In genomic region chr12:10213168-10214130, GRCh38 we compare ENCODE assay signal across 1 cellular context.
TF ChIP-seq lines count a peak whose summit lies in the region.

No MANE protein-coding gene starts in this region.

TF ChIP-seq in K562, 482 proteins besides CTCF, POLR2A, EP300 and RAD21 (continued from another document):
- TF ChIP-seq MGA (IDR thresholded peaks at IDR 0.05) (0 out of 2 replicates have a peak, but pooled peaks have one; percentile 25), XRCC4 (IDR thresholded peaks at IDR 0.05; ENCODE audit: extremely low read depth, insufficient read depth, insufficient read length) (no peak), TBL1XR1 (IDR thresholded peaks at IDR 0.05; ENCODE audit: low read length in 2 of 2) (0 out of 4 replicates have a peak, but pooled peaks of 1 of the 2 experiments have one; percentile 8), CBX3 (IDR thresholded peaks at IDR 0.05; ENCODE audit: borderline replicate concordance in 1 of 2, low read length in 2 of 2) (peak in 1 of 2 experiments; percentile 40; a peak in 1 of 3 replicates), RCOR1 (IDR thresholded peaks at IDR 0.05; ENCODE audit: borderline replicate concordance in 1 of 2, low read depth in 2 of 2, low read length in 2 of 2) (0 out of 4 replicates have a peak, but pooled peaks of 1 of the 2 experiments have one; percentile 5), POLR2AphosphoS5 (IDR thresholded peaks at IDR 0.05; ENCODE audit: control insufficient read depth, insufficient read depth, low read depth, low read length) (peak; percentile 38; the same call in 1 of the 2 replicates), NRF1 (conservative IDR thresholded peaks at IDR 0.05 in 1 of 2, IDR thresholded peaks at IDR 0.05 in 1 of 2) (peak; percentile 46 to 51; a peak in 3 of 4 replicates), BHLHE40 (IDR thresholded peaks at IDR 0.05; ENCODE audit: low read length) (peak; percentile 23; the same call in 1 of the 2 replicates)
